In the genomic region with DNA sequence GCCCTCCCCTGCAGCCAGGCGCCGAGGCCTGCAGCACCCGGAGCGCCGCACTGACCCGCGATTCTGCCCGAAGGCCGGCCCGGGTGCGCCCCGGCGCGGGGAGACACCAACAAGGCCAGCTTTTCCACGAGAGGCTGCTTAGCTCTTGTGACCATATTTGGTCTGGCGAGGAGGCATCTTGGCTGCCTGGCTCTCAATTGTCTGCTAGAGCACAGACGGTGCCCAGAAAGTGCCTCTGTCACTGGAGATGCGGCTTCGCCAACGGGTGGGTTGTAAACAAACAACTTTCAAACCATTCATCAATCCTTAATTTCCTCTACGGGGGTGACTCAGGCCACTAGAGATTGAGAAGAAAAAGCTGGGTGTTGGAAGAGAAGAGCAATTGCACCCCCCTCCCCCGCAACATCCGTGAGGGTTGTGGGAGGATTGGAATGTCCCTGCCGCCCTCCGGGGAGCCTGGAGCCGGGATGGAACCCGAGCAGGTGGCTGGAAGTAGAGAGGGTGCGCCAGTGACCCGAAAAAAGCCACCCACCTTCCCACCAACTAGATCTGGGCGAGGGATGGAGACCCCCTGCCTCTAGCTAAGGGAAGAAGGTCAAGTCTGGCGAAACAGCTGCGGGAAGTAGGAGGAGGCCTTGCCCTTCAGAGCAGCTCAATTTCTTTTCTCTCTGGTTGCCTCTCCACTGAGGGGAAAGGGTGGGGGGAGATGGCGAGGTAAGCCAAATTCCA, we compare ENCODE assay signal across 8 cellular contexts. TPM values are rescaled to one million over a fixed set of nuclear protein-coding genes. Genes with fewer than 3 reads are reported as not detected.
DNase-seq lines count a peak whose midpoint lies in the region; ATAC-seq and TF ChIP-seq lines count a peak whose summit lies in the region.

No MANE protein-coding gene starts in this region.

- H3K27me3 Mint-ChIP-seq in endothelial cell (ENCODE audit: unreplicated experiment) (peaks cover 21% of the 10 kb centered on the region), memory B cell (peaks cover 14% of the 10 kb centered on the region)

- H3K4me1 ChIP-seq in HEK293 (ENCODE audit: control insufficient read depth, insufficient read depth, low read length), result peaks cover 3% of the 10 kb centered on the region; the same call in 1 of the 2 replicates

- peak; percentile 80 for TF ChIP-seq CTCF in HEK293 (tag by site-specific recombination; IDR thresholded peaks at IDR 0.05)
- TF ChIP-seq CTCF in NB4 (IDR thresholded peaks at IDR 0.05; ENCODE audit: low read depth, low read length), result no peak
- TF ChIP-seq CTCF in endothelial cell (IDR thresholded peaks at IDR 0.05; ENCODE audit: unreplicated experiment), result no peak

- peak overlapping the region; percentile 91 for H3K27ac ChIP-seq in HEK293 (ENCODE audit: extremely low read depth, low read depth, low read length)

- ATAC-seq in memory B cell (ENCODE audit: low read depth), result peak; percentile 78

- H3K4me3 ChIP-seq in HEK293 (ENCODE audit: low read depth, low read length) (peak overlapping the region; percentile 60), NB4 (ENCODE audit: low read depth, low read length) (no peak overlapping the region)

- CTCF ChIA-PET in HEK293 (lab: Yijun Ruan, JAX), result interaction anchor here (0.5 to 3.7 kb wide), 6 partner anchors 24 to 123 kb away, joined by 3 to 16 read pairs (median 4); no protein-coding TSS in a partner anchor

- peaks cover 0 to 15% of the 10 kb centered on the region in 2 experiments; a peak in 1 of 3 replicates for H3K36me3 ChIP-seq in HEK293 (ENCODE audit: control insufficient read depth in 2 of 2, insufficient read depth in 1 of 2, low read length in 2 of 2)

- peaks cover 63% of the 10 kb centered on the region for H3K4me1 Mint-ChIP-seq in endothelial cell (ENCODE audit: unreplicated experiment)
- H3K4me1 Mint-ChIP-seq in memory B cell, result peaks cover 9% of the 10 kb centered on the region

- H3K36me3 Mint-ChIP-seq in endothelial cell (ENCODE audit: low read depth, unreplicated experiment), result peaks cover 26% of the 10 kb centered on the region
- no peaks in the 10 kb centered on the region for H3K36me3 Mint-ChIP-seq in memory B cell

- POLR2A ChIA-PET in HEK293 (lab: Yijun Ruan, JAX), result interaction anchor here (0.6 to 1.6 kb wide), 20 partner anchors 10 to 150 kb away, joined by 3 to 7 read pairs (median 4); a partner anchor contains a TSS

- DNase-seq in activated T-cell treated with anti-CD3 and anti-CD28 coated beads for 48 hours (ENCODE audit: low read depth) (peak; percentile 25), NB4 (ENCODE audit: low read depth) (peak; percentile 12), endothelial cell (ENCODE audit: low spot score) (peak; percentile 63), memory B cell (ENCODE audit: low spot score in 2 of 2) (peak in 1 of 2 donors; percentile 18), stromal cell of bone marrow (ENCODE audit: low read depth) (peak; percentile 78)
- no peak for DNase-seq in activated T-cell treated with anti-CD3 and anti-CD28 coated beads, Interleukin-2, amount 50 U/mL, for 1 hour
- DNase-seq in activated CD4-positive, CD25-positive, alpha-beta regulatory T cell treated with anti-CD3 and anti-CD28 coated beads, Interleukin-2, amount 50 U/mL, for 72 hours, result peak; percentile 34

- H3K4me3 Mint-ChIP-seq in endothelial cell (ENCODE audit: unreplicated experiment), result peak overlapping the region; percentile 99
- peak overlapping the region; percentile 94 for H3K4me3 Mint-ChIP-seq in memory B cell

- no peaks in the 10 kb centered on the region for H3K9me3 ChIP-seq in HEK293 (ENCODE audit: control insufficient read depth, insufficient read depth, low read depth, low read length)

- H3K27ac Mint-ChIP-seq in endothelial cell (ENCODE audit: unreplicated experiment), result peak overlapping the region; percentile 98
- peak overlapping the region; percentile 58 for H3K27ac Mint-ChIP-seq in memory B cell

- TF ChIP-seq POLR2A in NB4 (IDR thresholded peaks at IDR 0.05; ENCODE audit: extremely low read depth, insufficient read length), result no peak

- H3K9me3 Mint-ChIP-seq in endothelial cell (ENCODE audit: unreplicated experiment) (no peaks in the 10 kb centered on the region), memory B cell (no peaks in the 10 kb centered on the region)

TF ChIP-seq in HEK293, 187 proteins besides CTCF, POLR2A, EP300 and RAD21 (continues in another document):
- TF ChIP-seq EGR2 (tag by site-specific recombination; IDR thresholded peaks at IDR 0.05; ENCODE audit: low read depth) (peak; percentile 90), ZNF341 (tag by site-specific recombination; IDR thresholded peaks at IDR 0.05; ENCODE audit: low read depth) (peak; percentile 93), ZFP3 (tag by site-specific recombination; IDR thresholded peaks at IDR 0.05; ENCODE audit: low read depth) (no peak), ZNF175 (tag by site-specific recombination; IDR thresholded peaks at IDR 0.05) (no peak), IKZF3 (tag by site-specific recombination; IDR thresholded peaks at IDR 0.05) (peak; percentile 54; the same call in 1 of the 2 replicates), ZIC2 (tag by site-specific recombination; IDR thresholded peaks at IDR 0.05) (peak; percentile 20; the same call in 1 of the 2 replicates), ZFP37 (tag by site-specific recombination; IDR thresholded peaks at IDR 0.05) (no peak; the same call in 1 of the 2 replicates), ZNF354C (tag by site-specific recombination; IDR thresholded peaks at IDR 0.05; ENCODE audit: borderline replicate concordance, low read depth) (no peak), GLIS2 (tag by site-specific recombination; IDR thresholded peaks at IDR 0.05) (peak; percentile 42; the same call in 1 of the 2 replicates), ZBTB20 (tag by site-specific recombination; IDR thresholded peaks at IDR 0.05) (peak; percentile 29; the same call in 1 of the 2 replicates), SCRT2 (tag by site-specific recombination; IDR thresholded peaks at IDR 0.05) (no peak), ZNF530 (tag by site-specific recombination; IDR thresholded peaks at IDR 0.05; ENCODE audit: low read depth) (no peak), KLF16 (tag by site-specific recombination; IDR thresholded peaks at IDR 0.05) (0 out of 2 replicates have a peak, but pooled peaks have one; percentile 1), ZNF37A (tag by site-specific recombination; IDR thresholded peaks at IDR 0.05) (no peak)
- TF ChIP-seq, protein P1, sequence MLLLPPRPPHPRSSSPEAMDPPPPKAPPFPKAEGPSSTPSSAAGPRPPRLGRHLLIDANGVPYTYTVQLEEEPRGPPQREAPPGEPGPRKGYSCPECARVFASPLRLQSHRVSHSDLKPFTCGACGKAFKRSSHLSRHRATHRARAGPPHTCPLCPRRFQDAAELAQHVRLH (tag by site-specific recombination; IDR thresholded peaks at IDR 0.05), result 0 out of 2 replicates have a peak, but pooled peaks have one; percentile 6
- TF ChIP-seq, protein P2, sequence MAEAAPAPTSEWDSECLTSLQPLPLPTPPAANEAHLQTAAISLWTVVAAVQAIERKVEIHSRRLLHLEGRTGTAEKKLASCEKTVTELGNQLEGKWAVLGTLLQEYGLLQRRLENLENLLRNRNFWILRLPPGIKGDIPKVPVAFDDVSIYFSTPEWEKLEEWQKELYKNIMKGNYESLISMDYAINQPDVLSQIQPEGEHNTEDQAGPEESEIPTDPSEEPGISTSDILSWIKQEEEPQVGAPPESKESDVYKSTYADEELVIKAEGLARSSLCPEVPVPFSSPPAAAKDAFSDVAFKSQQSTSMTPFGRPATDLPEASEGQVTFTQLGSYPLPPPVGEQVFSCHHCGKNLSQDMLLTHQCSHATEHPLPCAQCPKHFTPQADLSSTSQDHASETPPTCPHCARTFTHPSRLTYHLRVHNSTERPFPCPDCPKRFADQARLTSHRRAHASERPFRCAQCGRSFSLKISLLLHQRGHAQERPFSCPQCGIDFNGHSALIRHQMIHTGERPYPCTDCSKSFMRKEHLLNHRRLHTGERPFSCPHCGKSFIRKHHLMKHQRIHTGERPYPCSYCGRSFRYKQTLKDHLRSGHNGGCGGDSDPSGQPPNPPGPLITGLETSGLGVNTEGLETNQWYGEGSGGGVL (tag by site-specific recombination; IDR thresholded peaks at IDR 0.05), result peak; percentile 18; the same call in 1 of the 2 replicates
- TF ChIP-seq, protein P3, sequence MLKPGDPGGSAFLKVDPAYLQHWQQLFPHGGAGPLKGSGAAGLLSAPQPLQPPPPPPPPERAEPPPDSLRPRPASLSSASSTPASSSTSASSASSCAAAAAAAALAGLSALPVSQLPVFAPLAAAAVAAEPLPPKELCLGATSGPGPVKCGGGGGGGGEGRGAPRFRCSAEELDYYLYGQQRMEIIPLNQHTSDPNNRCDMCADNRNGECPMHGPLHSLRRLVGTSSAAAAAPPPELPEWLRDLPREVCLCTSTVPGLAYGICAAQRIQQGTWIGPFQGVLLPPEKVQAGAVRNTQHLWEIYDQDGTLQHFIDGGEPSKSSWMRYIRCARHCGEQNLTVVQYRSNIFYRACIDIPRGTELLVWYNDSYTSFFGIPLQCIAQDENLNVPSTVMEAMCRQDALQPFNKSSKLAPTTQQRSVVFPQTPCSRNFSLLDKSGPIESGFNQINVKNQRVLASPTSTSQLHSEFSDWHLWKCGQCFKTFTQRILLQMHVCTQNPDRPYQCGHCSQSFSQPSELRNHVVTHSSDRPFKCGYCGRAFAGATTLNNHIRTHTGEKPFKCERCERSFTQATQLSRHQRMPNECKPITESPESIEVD (tag by site-specific recombination; IDR thresholded peaks at IDR 0.05), result no peak
- TF ChIP-seq, protein P4, sequence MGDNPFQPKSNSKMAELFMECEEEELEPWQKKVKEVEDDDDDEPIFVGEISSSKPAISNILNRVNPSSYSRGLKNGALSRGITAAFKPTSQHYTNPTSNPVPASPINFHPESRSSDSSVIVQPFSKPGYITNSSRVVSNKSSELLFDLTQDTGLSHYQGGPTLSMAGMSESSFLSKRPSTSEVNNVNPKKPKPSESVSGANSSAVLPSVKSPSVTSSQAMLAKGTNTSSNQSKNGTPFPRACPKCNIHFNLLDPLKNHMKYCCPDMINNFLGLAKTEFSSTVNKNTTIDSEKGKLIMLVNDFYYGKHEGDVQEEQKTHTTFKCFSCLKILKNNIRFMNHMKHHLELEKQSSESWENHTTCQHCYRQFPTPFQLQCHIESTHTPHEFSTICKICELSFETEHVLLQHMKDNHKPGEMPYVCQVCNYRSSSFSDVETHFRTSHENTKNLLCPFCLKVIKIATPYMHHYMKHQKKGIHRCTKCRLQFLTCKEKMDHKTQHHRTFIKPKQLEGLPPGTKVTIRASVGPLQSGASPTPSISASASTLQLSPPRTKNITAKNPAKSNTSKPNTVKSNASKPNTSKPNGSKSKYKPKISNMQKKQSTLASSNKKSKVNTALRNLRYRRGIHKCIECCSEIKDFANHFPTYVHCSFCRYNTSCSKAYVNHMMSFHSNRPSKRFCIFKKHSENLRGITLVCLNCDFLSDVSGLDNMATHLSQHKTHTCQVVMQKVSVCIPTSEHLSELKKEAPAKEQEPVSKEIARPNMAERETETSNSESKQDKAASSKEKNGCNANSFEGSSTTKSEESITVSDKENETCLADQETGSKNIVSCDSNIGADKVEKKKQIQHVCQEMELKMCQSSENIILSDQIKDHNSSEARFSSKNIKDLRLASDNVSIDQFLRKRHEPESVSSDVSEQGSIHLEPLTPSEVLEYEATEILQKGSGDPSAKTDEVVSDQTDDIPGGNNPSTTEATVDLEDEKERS (tag by site-specific recombination; IDR thresholded peaks at IDR 0.05), result no peak

RNA-seq across cellular contexts. Expression of a gene that starts 0.8 kb away (rescaled TPM):
- 137 TPM for total RNA-seq in endothelial cell (ENCODE audit: unreplicated experiment)
